8 cellular contexts compared by ENCODE assay signal in the genomic region with DNA sequence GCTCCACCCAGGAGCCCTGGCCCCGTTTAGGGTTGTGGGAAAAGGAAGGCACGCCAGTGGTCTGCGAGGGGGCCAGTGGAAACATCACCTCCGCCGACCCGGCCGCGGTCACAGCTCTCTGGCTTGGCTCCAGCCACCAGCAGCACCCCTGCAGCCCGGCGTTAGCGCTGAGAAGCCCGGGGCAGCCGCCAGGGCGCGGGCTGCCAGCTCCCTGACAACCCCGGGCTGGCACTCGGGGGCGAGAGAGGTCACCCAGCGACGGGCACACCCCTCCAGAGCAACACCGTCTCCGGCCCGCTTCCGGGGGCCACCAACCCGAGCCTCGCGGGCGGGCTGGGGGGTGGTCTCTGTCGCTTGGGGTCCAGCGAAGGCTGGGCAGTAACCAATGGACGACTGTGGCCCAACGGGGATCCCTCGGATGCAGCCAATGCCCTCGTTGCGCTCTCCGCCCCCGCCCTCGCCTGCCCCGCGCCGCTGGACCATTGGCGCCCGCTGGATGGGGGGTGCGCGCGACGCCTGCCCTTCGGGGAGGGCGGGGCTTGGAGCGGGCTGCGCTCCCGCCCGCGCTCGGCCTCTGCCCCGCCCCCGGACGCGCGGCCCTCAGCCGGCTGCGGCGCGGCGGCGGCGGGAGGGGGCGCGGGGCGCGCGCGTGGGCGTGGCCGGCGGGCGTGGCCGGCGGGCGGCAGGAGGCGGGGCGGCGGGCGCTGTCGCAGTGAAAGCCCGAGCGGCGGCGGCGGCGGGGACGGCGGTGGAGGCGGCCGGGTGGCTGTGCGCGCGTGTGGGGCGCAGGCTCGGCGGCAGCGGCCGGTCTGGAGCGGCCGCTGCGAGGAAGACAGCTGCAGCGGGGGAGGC. TPM values are rescaled to one million over a fixed set of nuclear protein-coding genes. Genes with fewer than 3 reads are reported as not detected.
DNase-seq lines count a peak whose midpoint lies in the region; TF ChIP-seq lines count a peak whose summit lies in the region.

A gene (plus strand): TSS at position 712 of the 852 bp plus-strand sequence. CDS start 1,007 bp downstream, outside the sequence.

- H3K9me3 ChIP-seq in right atrium auricular region (no peaks in the 10 kb centered on the region), prostate gland (no peaks in the 10 kb centered on the region)

- peaks cover 43% of the 10 kb centered on the region for H3K4me1 Mint-ChIP-seq in T-helper 1 cell treated with Interleukin-12 subunit alpha and Interleukin-12 subunit beta and Interleukin-4 antibody, amounts not matched to agents 30 μg/mL and 1 μg/mL, for 36 hours (ENCODE audit: low read depth)

- no peaks in the 10 kb centered on the region for H3K9me3 Mint-ChIP-seq in T-helper 1 cell treated with Interleukin-12 subunit alpha and Interleukin-12 subunit beta and Interleukin-4 antibody, amounts not matched to agents 30 μg/mL and 1 μg/mL, for 36 hours

- H3K36me3 Mint-ChIP-seq in T-helper 1 cell treated with Interleukin-12 subunit alpha and Interleukin-12 subunit beta and Interleukin-4 antibody, amounts not matched to agents 30 μg/mL and 1 μg/mL, for 36 hours (ENCODE audit: low read depth): peaks cover 6% of the 10 kb centered on the region

- POLR2A ChIA-PET in HEK293T (lab: Yijun Ruan, JAX): no interaction called here

- H3K4me3 ChIP-seq in right atrium auricular region (peak within 1 kb of the TSS; percentile 82 to 93), prostate gland (peak within 1 kb of the TSS; percentile 80 to 93), urinary bladder (ENCODE audit: low read depth, low read length) (peak within 1 kb of the TSS; percentile 79)

- H3K27ac Mint-ChIP-seq in T-helper 1 cell treated with Interleukin-12 subunit alpha and Interleukin-12 subunit beta and Interleukin-4 antibody, amounts not matched to agents 30 μg/mL and 1 μg/mL, for 36 hours: no peak within 1 kb of the TSS

- TF ChIP-seq CTCF in right atrium auricular region (IDR thresholded peaks at IDR 0.05) (peak; percentile 20 to 73), prostate gland (IDR thresholded peaks at IDR 0.05) (peak in 3 of 4 experiments; percentile 31 to 69 (median 57))

- H3K36me3 ChIP-seq in right atrium auricular region (no peaks in the 10 kb centered on the region), prostate gland (no peaks in the 10 kb centered on the region), urinary bladder (ENCODE audit: insufficient read depth) (no peaks in the 10 kb centered on the region)

- under 1% methylated on average over 67 of the region's 107 CpGs for WGBS in prostate gland
- under 1% methylated on average over 105 of the region's 107 CpGs for WGBS in urinary bladder

- H3K27ac ChIP-seq in angular gyrus (ENCODE audit: low read depth, low read length) (peak within 1 kb of the TSS; percentile 77), right atrium auricular region (peak within 1 kb of the TSS; percentile 80 to 81), prostate gland (peak within 1 kb of the TSS; percentile 79 to 87), urinary bladder (ENCODE audit: low read depth) (peak within 1 kb of the TSS; percentile 42)

- TF ChIP-seq POLR2A in prostate gland (IDR thresholded peaks at IDR 0.05): peak; percentile 53

- peak within 1 kb of the TSS; percentile 27 for H3K4me3 Mint-ChIP-seq in T-helper 1 cell treated with Interleukin-12 subunit alpha and Interleukin-12 subunit beta and Interleukin-4 antibody, amounts not matched to agents 30 μg/mL and 1 μg/mL, for 36 hours

- DNase-seq in GF-D8 (lab: John Stamatoyannopoulos, UW): peak; percentile 70
- peak; percentile 97 for DNase-seq in HEK293T (ENCODE audit: extremely low spot score)
- peak; percentile 91 for DNase-seq in NCI-H1105 treated with DMSO at 0.1 percent for 48 hours (lab: John Stamatoyannopoulos, UW)
- peak; percentile 83 for DNase-seq in right atrium auricular region (ENCODE audit: low spot score)
- DNase-seq in prostate gland (ENCODE audit: low spot score): peak; percentile 78

- H3K27me3 Mint-ChIP-seq in T-helper 1 cell treated with Interleukin-12 subunit alpha and Interleukin-12 subunit beta and Interleukin-4 antibody, amounts not matched to agents 30 μg/mL and 1 μg/mL, for 36 hours (ENCODE audit: low read depth): peaks cover 78% of the 10 kb centered on the region

- H3K4me1 ChIP-seq in right atrium auricular region (peaks cover 0 to 46% of the 10 kb centered on the region in 2 donors), prostate gland (replicated peaks) (peaks cover 3% of the 10 kb centered on the region), urinary bladder (ENCODE audit: insufficient read depth) (no peaks in the 10 kb centered on the region)

- no peaks in the 10 kb centered on the region for H3K27me3 ChIP-seq in right atrium auricular region
- no peaks in the 10 kb centered on the region for H3K27me3 ChIP-seq in prostate gland (replicated peaks; ENCODE audit: insufficient read depth)

- CTCF ChIA-PET in HEK293T (lab: Yijun Ruan, JAX): interaction anchor here (0.7 kb wide), 1 partner anchor 77 kb away, joined by 3 read pairs; no protein-coding TSS in a partner anchor

- intact Hi-C loops in prostate gland (cut with DNase I): loop anchor here (2.0 kb wide), 2 partner anchors 78 to 128 kb away; no protein-coding TSS in a partner anchor

TF ChIP-seq in HEK293T, 16 proteins besides CTCF, POLR2A, EP300 and RAD21:
- TF ChIP-seq L3MBTL2 (conservative IDR thresholded peaks at IDR 0.05) (peak; percentile 25; the same call in 1 of the 2 replicates), SUZ12 (IDR thresholded peaks at IDR 0.05) (no peak)
TF ChIP-seq in HEK293T: peak in this region for 1.

RNA-seq across cellular contexts. Expression of the gene that starts here (rescaled TPM):
- total RNA-seq in right atrium auricular region (10 to 100 TPM in 1 of 2 donors, 1 to 10 TPM in 1; 9.4 to 13.6 TPM), prostate gland (10 to 100 TPM; 22.8 to 34.4 TPM), urinary bladder (18.2 TPM)
- polyA plus RNA-seq in urinary bladder: 26.4 TPM

Comparison
In these comparisons a context has a peak if more than half of its experiments do, and no peak if none do; other contexts are left out.
1. Peak in every context shown above with its lines: DNase-seq, H3K4me3 ChIP-seq and H3K27ac ChIP-seq.